In genomic region chr16:66430214-66430613, GRCh38 we compare ENCODE assay signal across 9 cellular contexts. TPM values are rescaled to one million over a fixed set of nuclear protein-coding genes. Genes with fewer than 3 reads are reported as not detected.
"Had no signal": no experiment of that assay in that cellular context is flagged by ENCODE, and none has a peak within 500 bp of the region (broad histone marks: within the 10 kb centered on the region; RNA-seq: fewer than 3 reads in every experiment).

No MANE protein-coding gene starts in this region.

- H3K4me3 ChIP-seq: GM23248, HAP-1 had no signal

- H3K9me3 ChIP-seq: HAP-1 had no signal

- H3K27ac Mint-ChIP-seq: HFFc6 had no signal

- H3K36me3 ChIP-seq: HAP-1 had no signal

- H3K4me1 ChIP-seq: HAP-1 had no signal

- ATAC-seq: HCT116 had no signal

- H3K9me3 Mint-ChIP-seq: HFFc6 had no signal

- H3K4me3 Mint-ChIP-seq: HFFc6 had no signal

- H3K27ac ChIP-seq: GM23248, HL-60 had no signal

- DNase-seq: GM23248, GOT3, HFFc6, IMR-90, KBM-7 had no signal

RNA-seq across cellular contexts. Expression of gene BEAN1, which starts 3.1 kb away (rescaled TPM):
- total RNA-seq: HFFc6, HT1080, IMR-90 had no signal
- polyA plus RNA-seq: IMR-90 had no signal
